28 cellular contexts compared by ENCODE assay signal in genomic region chr9:135920973-135921585, GRCh38. TPM values are rescaled to one million over a fixed set of nuclear protein-coding genes. Genes with fewer than 3 reads are reported as not detected.
DNase-seq lines count a peak whose midpoint lies in the region; ATAC-seq and TF ChIP-seq lines count a peak whose summit lies in the region.
"Had no signal": no experiment of that assay in that cellular context is flagged by ENCODE, and none has a peak within 500 bp of the region (broad histone marks: within the 10 kb centered on the region; RNA-seq: fewer than 3 reads in every experiment).

No MANE protein-coding gene starts in this region.

- H3K27me3 ChIP-seq in naive thymus-derived CD4-positive, alpha-beta T cell (ENCODE audit: control insufficient read depth in 2 of 2, insufficient read depth in 2 of 2, low read length in 2 of 2), result no peaks in the 10 kb centered on the region
- H3K27me3 ChIP-seq in aorta (ENCODE audit: control insufficient read depth in 1 of 2, insufficient read depth in 2 of 2, low read length in 1 of 2), result no peaks in the 10 kb centered on the region
- H3K27me3 ChIP-seq: esophagus squamous epithelium, gastroesophageal sphincter had no signal

- DNase-seq in Right ventricle myocardium superior (no peak), Right ventricle myocardium inferior (ENCODE audit: missing footprints) (no peak), RWPE1 (ENCODE audit: low spot score) (no peak), aorta (peak in 1 of 2 donors; percentile 35), SKM-1 treated with dmso at 0.1 percent for 144 hours (lab: John Stamatoyannopoulos, UW; ENCODE audit: unreplicated experiment) (no peak)
- no peak for DNase-seq in naive thymus-derived CD4-positive, alpha-beta T cell
- DNase-seq in activated CD8-positive, alpha-beta T cell treated with anti-CD3 and anti-CD28 coated beads, Interleukin-2, amount 10 ng/mL, durations not matched to agents 7 days and 5 days, result no peak
- DNase-seq in central memory CD4-positive, alpha-beta T cell, result no peak
- DNase-seq: ACHN; activated CD4-positive, CD25-positive, alpha-beta regulatory T cell treated with anti-CD3 and anti-CD28 coated beads, Interleukin-2, amount 50 U/mL, for 72 hours; activated naive CD4-positive, alpha-beta T cell treated with anti-CD3 and anti-CD28 coated beads for 36 hours; activated T-cell treated with anti-CD3 and anti-CD28 coated beads, Interleukin-2, amount 50 U/mL, for 24 hours; amniotic stem cell; cortex of kidney; DMS79 treated with DMSO at 0.1 percent for 48 hours; esophagus squamous epithelium; GOT3; islet precursor cell; NCI-H1694 treated with DMSO at 0.1 percent for 48 hours; NCI-H2227 treated with DMSO at 0.1 percent for 48 hours; NCI-H774; OCI-M1; SIG-M5; small intestine; stimulated activated CD4-positive, alpha-beta T cell treated with anti-CD3 and anti-CD28 coated beads, Interleukin-2, amount 100 ng/mL, for 24 hours; T-helper 1 cell had no signal

- WGBS in aorta, 2 donors, result 61 to 77% methylated on average over 24 of the region's 24 CpGs

- peak; percentile 22 for ATAC-seq in Right ventricle myocardium superior (ENCODE audit: poor library complexity)
- no peak for ATAC-seq in Right ventricle myocardium inferior
- peak; percentile 27 for ATAC-seq in naive thymus-derived CD4-positive, alpha-beta T cell
- ATAC-seq in aorta (ENCODE audit: low FRiP score), result peak; percentile 52
- ATAC-seq in activated CD8-positive, alpha-beta T cell treated with anti-CD3 and anti-CD28 coated beads, Interleukin-2, amount 10 ng/mL, durations not matched to agents 7 days and 5 days, result no peak
- ATAC-seq: gastroesophageal sphincter had no signal

- POLR2A ChIA-PET in RWPE1 (lab: Yijun Ruan, JAX; ENCODE audit: low non-redundant PET), result no interaction called here
- POLR2A ChIA-PET in naive thymus-derived CD4-positive, alpha-beta T cell (lab: Charles Lee), result no interaction called here
- POLR2A ChIA-PET in activated CD8-positive, alpha-beta T cell treated with anti-CD3 and anti-CD28 coated beads, Interleukin-2, amount 10 ng/mL, durations not matched to agents 7 days and 5 days (lab: Charles Lee), result no interaction called here

- CTCF ChIA-PET in RWPE1 (lab: Yijun Ruan, JAX), result interaction anchor here (0.5 to 0.6 kb wide), 2 partner anchors 235 to 504 kb away, joined by 3 to 9 read pairs; no protein-coding TSS in a partner anchor
- CTCF ChIA-PET in naive thymus-derived CD4-positive, alpha-beta T cell (lab: Charles Lee), result no interaction called here
- CTCF ChIA-PET in activated CD8-positive, alpha-beta T cell treated with anti-CD3 and anti-CD28 coated beads, Interleukin-2, amount 10 ng/mL, durations not matched to agents 7 days and 5 days (lab: Charles Lee), result no interaction called here

- no peaks in the 10 kb centered on the region for H3K27me3 Mint-ChIP-seq in naive thymus-derived CD4-positive, alpha-beta T cell
- H3K27me3 Mint-ChIP-seq in activated CD8-positive, alpha-beta T cell treated with anti-CD3 and anti-CD28 coated beads, Interleukin-2, amount 10 ng/mL, durations not matched to agents 7 days and 5 days (ENCODE audit: low read depth), result no peaks in the 10 kb centered on the region
- H3K27me3 Mint-ChIP-seq: activated T-cell treated with anti-CD3 and anti-CD28 coated beads, Interleukin-2, amount 50 U/mL, for 24 hours had no signal

- H3K27ac Mint-ChIP-seq in naive thymus-derived CD4-positive, alpha-beta T cell, result no peak overlapping the region
- H3K27ac Mint-ChIP-seq in activated CD8-positive, alpha-beta T cell treated with anti-CD3 and anti-CD28 coated beads, Interleukin-2, amount 10 ng/mL, durations not matched to agents 7 days and 5 days, result no peak overlapping the region
- H3K27ac Mint-ChIP-seq: activated naive CD4-positive, alpha-beta T cell treated with anti-CD3 and anti-CD28 coated beads for 36 hours; activated T-cell treated with anti-CD3 and anti-CD28 coated beads, Interleukin-2, amount 50 U/mL, for 24 hours had no signal

- H3K4me3 Mint-ChIP-seq in naive thymus-derived CD4-positive, alpha-beta T cell, result no peak overlapping the region
- no peak overlapping the region for H3K4me3 Mint-ChIP-seq in activated CD8-positive, alpha-beta T cell treated with anti-CD3 and anti-CD28 coated beads, Interleukin-2, amount 10 ng/mL, durations not matched to agents 7 days and 5 days
- H3K4me3 Mint-ChIP-seq: activated naive CD4-positive, alpha-beta T cell treated with anti-CD3 and anti-CD28 coated beads for 36 hours; activated T-cell treated with anti-CD3 and anti-CD28 coated beads, Interleukin-2, amount 50 U/mL, for 24 hours had no signal

- H3K4me3 ChIP-seq in naive thymus-derived CD4-positive, alpha-beta T cell (ENCODE audit: low read length), result no peak overlapping the region
- H3K4me3 ChIP-seq in aorta (ENCODE audit: low read length in 2 of 2), result no peak overlapping the region
- H3K4me3 ChIP-seq: esophagus squamous epithelium, gastroesophageal sphincter had no signal

- no peak for TF ChIP-seq CTCF in RWPE1 (conservative IDR thresholded peaks at IDR 0.05; ENCODE audit: low read depth)

- peaks cover 0 to 3% of the 10 kb centered on the region in 2 donors for H3K4me1 ChIP-seq in naive thymus-derived CD4-positive, alpha-beta T cell (ENCODE audit: control insufficient read depth in 2 of 2, insufficient read depth in 2 of 2, low read length in 2 of 2)
- H3K4me1 ChIP-seq in aorta (ENCODE audit: control insufficient read depth in 1 of 2, insufficient read depth in 2 of 2, low read length in 2 of 2), result no peaks in the 10 kb centered on the region
- H3K4me1 ChIP-seq: gastroesophageal sphincter had no signal

- H3K9me3 Mint-ChIP-seq in naive thymus-derived CD4-positive, alpha-beta T cell, result peaks cover 0 to 33% (median 20%) of the 10 kb centered on the region in 11 donors
- H3K9me3 Mint-ChIP-seq in activated CD8-positive, alpha-beta T cell treated with anti-CD3 and anti-CD28 coated beads, Interleukin-2, amount 10 ng/mL, durations not matched to agents 7 days and 5 days (ENCODE audit: insufficient read depth), result peaks cover 15% of the 10 kb centered on the region

- peaks cover 0 to under 1% (median 0%) of the 10 kb centered on the region in 3 experiments for H3K36me3 ChIP-seq in naive thymus-derived CD4-positive, alpha-beta T cell (ENCODE audit: control insufficient read depth in 2 of 3, insufficient read depth in 3 of 3, low read length in 3 of 3)
- H3K36me3 ChIP-seq in aorta (ENCODE audit: control insufficient read depth in 1 of 2, insufficient read depth in 2 of 2, low read length in 1 of 2), result no peaks in the 10 kb centered on the region

- peaks cover 6 to 23% (median 9%) of the 10 kb centered on the region in 5 donors for H3K36me3 Mint-ChIP-seq in naive thymus-derived CD4-positive, alpha-beta T cell
- H3K36me3 Mint-ChIP-seq in activated CD8-positive, alpha-beta T cell treated with anti-CD3 and anti-CD28 coated beads, Interleukin-2, amount 10 ng/mL, durations not matched to agents 7 days and 5 days (ENCODE audit: low read depth), result peaks cover 15% of the 10 kb centered on the region

- H3K27ac ChIP-seq in RWPE1 (peak overlapping the region; percentile 34), aorta (ENCODE audit: low read depth in 1 of 2, low read length in 2 of 2) (no peak overlapping the region)
- no peak overlapping the region for H3K27ac ChIP-seq in naive thymus-derived CD4-positive, alpha-beta T cell (ENCODE audit: low read depth, low read length)
- H3K27ac ChIP-seq: esophagus squamous epithelium, gastroesophageal sphincter, HL-60 had no signal

- peaks cover 0 to 41% (median 0%) of the 10 kb centered on the region in 3 experiments for H3K9me3 ChIP-seq in naive thymus-derived CD4-positive, alpha-beta T cell (ENCODE audit: control insufficient read depth in 2 of 3, low read length in 3 of 3)
- peaks cover 2% of the 10 kb centered on the region for H3K9me3 ChIP-seq in aorta (ENCODE audit: control insufficient read depth, low read length)

- H3K4me1 Mint-ChIP-seq in naive thymus-derived CD4-positive, alpha-beta T cell, result peaks cover 0 to 13% (median 0%) of the 10 kb centered on the region in 7 donors
- H3K4me1 Mint-ChIP-seq in activated CD8-positive, alpha-beta T cell treated with anti-CD3 and anti-CD28 coated beads, Interleukin-2, amount 10 ng/mL, durations not matched to agents 7 days and 5 days (ENCODE audit: low read depth), result no peaks in the 10 kb centered on the region

- intact Hi-C loops in Right ventricle myocardium superior (cut with DNase I), result no loop called here
- intact Hi-C loops in Right ventricle myocardium inferior (cut with DNase I), result no loop called here
- intact Hi-C loops in naive thymus-derived CD4-positive, alpha-beta T cell (cut with micrococcal nuclease), result no loop called here
- intact Hi-C loops in aorta (cut with DNase I), result no loop called here

RNA-seq across cellular contexts. Expression of gene CAMSAP1, which starts 13.7 kb away (rescaled TPM):
- 18.3 TPM for total RNA-seq in Right ventricle myocardium superior
- total RNA-seq in Right ventricle myocardium inferior, result 17.6 TPM
- 10 to 100 TPM; 16.4 to 34.3 (median 23.6) TPM for total RNA-seq in naive thymus-derived CD4-positive, alpha-beta T cell
- 1 to 10 TPM in 1 of 2 donors, under 1 TPM in 1; 0.65 to 4.0 TPM for polyA plus RNA-seq in naive thymus-derived CD4-positive, alpha-beta T cell
- total RNA-seq in aorta, result 10 to 100 TPM; 26.4 to 28.0 TPM
- polyA plus RNA-seq in aorta, result 1 to 10 TPM; 2.5 to 5.2 TPM
- 10 to 100 TPM; 20.3 to 21.5 TPM for total RNA-seq in activated CD8-positive, alpha-beta T cell treated with anti-CD3 and anti-CD28 coated beads, Interleukin-2, amount 10 ng/mL, durations not matched to agents 7 days and 5 days

RNA-seq across cellular contexts. Expression of gene UBAC1, which starts 40.1 kb away (rescaled TPM):
- total RNA-seq in Right ventricle myocardium superior, result 107 TPM
- 119 TPM for total RNA-seq in Right ventricle myocardium inferior
- 10 to 100 TPM; 28.6 to 36.1 (median 32.2) TPM for total RNA-seq in naive thymus-derived CD4-positive, alpha-beta T cell
- polyA plus RNA-seq in naive thymus-derived CD4-positive, alpha-beta T cell, result 10 to 100 TPM; 19.6 to 24.8 TPM
- total RNA-seq in aorta, result 10 to 100 TPM; 24.1 to 38.0 TPM
- polyA plus RNA-seq in aorta, result 10 to 100 TPM; 36.9 to 49.9 TPM
- 10 to 100 TPM; 29.3 to 31.9 TPM for total RNA-seq in activated CD8-positive, alpha-beta T cell treated with anti-CD3 and anti-CD28 coated beads, Interleukin-2, amount 10 ng/mL, durations not matched to agents 7 days and 5 days

Comparison
In these comparisons a context has a peak if more than half of its experiments do, and no peak if none do; other contexts are left out.
1. ATAC-seq: peak in Right ventricle myocardium superior (single experiment), naive thymus-derived CD4-positive, alpha-beta T cell (single experiment) and aorta (single experiment); none in Right ventricle myocardium inferior (single experiment) and activated CD8-positive, alpha-beta T cell treated with anti-CD3 and anti-CD28 coated beads, Interleukin-2, amount 10 ng/mL, durations not matched to agents 7 days and 5 days (single experiment).